In genomic region chr7:40836218-40836617, GRCh38 we compare ENCODE assay signal across 20 cellular contexts.
DNase-seq lines count a peak whose midpoint lies in the region; ATAC-seq and TF ChIP-seq lines count a peak whose summit lies in the region.
"Had no signal": no experiment of that assay in that cellular context is flagged by ENCODE, and none has a peak within 500 bp of the region (broad histone marks: within the 10 kb centered on the region; RNA-seq: fewer than 3 reads in every experiment).

No MANE protein-coding gene starts in this region.

- TF ChIP-seq CTCF in mucosa of descending colon (IDR thresholded peaks at IDR 0.05): no peak

- H3K36me3 Mint-ChIP-seq in naive B cell: peaks cover 0 to 5% of the 10 kb centered on the region in 2 donors
- H3K36me3 Mint-ChIP-seq: activated naive CD4-positive, alpha-beta T cell treated with anti-CD3 and anti-CD28 coated beads, Interleukin-2, amount 50 U/mL, for 24 hours had no signal

- peak overlapping the region in 4 of 6 donors; percentile 21 to 93 (median 54) for H3K27ac Mint-ChIP-seq in naive B cell
- H3K27ac Mint-ChIP-seq: activated CD8-positive, alpha-beta T cell treated with anti-CD3 and anti-CD28 coated beads, Interleukin-2, amount 10 ng/mL, durations not matched to agents 7 days and 5 days; activated naive CD4-positive, alpha-beta T cell treated with anti-CD3 and anti-CD28 coated beads, Interleukin-2, amount 50 U/mL, for 24 hours; WTC11 had no signal

- H3K4me1 Mint-ChIP-seq in naive B cell: peaks cover 5 to 13% (median 8%) of the 10 kb centered on the region in 3 donors
- H3K4me1 Mint-ChIP-seq: activated naive CD4-positive, alpha-beta T cell treated with anti-CD3 and anti-CD28 coated beads, Interleukin-2, amount 50 U/mL, for 24 hours had no signal

- no peaks in the 10 kb centered on the region for H3K36me3 ChIP-seq in mucosa of descending colon (ENCODE audit: low read depth)
- H3K36me3 ChIP-seq: gastrocnemius medialis, left lung had no signal

- no peaks in the 10 kb centered on the region for H3K4me1 ChIP-seq in mucosa of descending colon (ENCODE audit: low read depth)
- H3K4me1 ChIP-seq: gastrocnemius medialis, left lung had no signal

- intact Hi-C loops in mucosa of descending colon (cut with DNase I, micrococcal nuclease): no loop called here

- peaks cover 0 to 15% (median 5%) of the 10 kb centered on the region in 7 donors for H3K9me3 Mint-ChIP-seq in naive B cell

- peak; percentile 70 for DNase-seq in MV-4-11 (lab: John Stamatoyannopoulos, UW)
- DNase-seq in amniotic epithelial cell (ENCODE audit: low read depth): peak; percentile 11
- DNase-seq in naive B cell: peak; percentile 9
- DNase-seq in foreskin melanocyte: no peak
- no peak for DNase-seq in HUDEP-2 (lab: John Stamatoyannopoulos, UW; ENCODE audit: unreplicated experiment in 76 of 76)
- no peak for DNase-seq in mucosa of descending colon
- DNase-seq: activated CD8-positive, alpha-beta T cell treated with anti-CD3 and anti-CD28 coated beads, Interleukin-2, amount 10 ng/mL, durations not matched to agents 7 days and 5 days; activated T-cell treated with anti-CD3 and anti-CD28 coated beads, Interleukin-2, amount 50 U/mL, for 4 hours; DMS153; gastrocnemius medialis; Karpas-422; left lung; NCI-H1436 treated with DMSO at 0.1 percent for 48 hours; nucleus accumbens; retina had no signal

- H3K9me3 ChIP-seq in mucosa of descending colon: no peaks in the 10 kb centered on the region
- H3K9me3 ChIP-seq: gastrocnemius medialis had no signal

- H3K27me3 Mint-ChIP-seq in naive B cell: no peaks in the 10 kb centered on the region
- H3K27me3 Mint-ChIP-seq: activated naive CD4-positive, alpha-beta T cell treated with anti-CD3 and anti-CD28 coated beads, Interleukin-2, amount 50 U/mL, for 24 hours had no signal

- ATAC-seq in GM19395 (IDR thresholded peaks at IDR 0.05; ENCODE audit: unreplicated experiment) (peak; percentile 58), naive B cell (ENCODE audit: low read depth in 2 of 2) (peak; percentile 92 to 94), mucosa of descending colon (no peak)
- ATAC-seq: activated CD8-positive, alpha-beta T cell treated with anti-CD3 and anti-CD28 coated beads, Interleukin-2, amount 10 ng/mL, durations not matched to agents 7 days and 5 days; activated T-cell treated with anti-CD3 and anti-CD28 coated beads, Interleukin-2, amount 50 U/mL, for 4 hours; gastrocnemius medialis; left lung; Right ventricle myocardium inferior; WTC11 had no signal

- H3K4me3 Mint-ChIP-seq in naive B cell: peak overlapping the region in 2 of 8 donors; percentile 26 to 29
- H3K4me3 Mint-ChIP-seq: activated CD8-positive, alpha-beta T cell treated with anti-CD3 and anti-CD28 coated beads, Interleukin-2, amount 10 ng/mL, durations not matched to agents 7 days and 5 days; activated naive CD4-positive, alpha-beta T cell treated with anti-CD3 and anti-CD28 coated beads, Interleukin-2, amount 50 U/mL, for 24 hours; activated T-cell treated with anti-CD3 and anti-CD28 coated beads, Interleukin-2, amount 50 U/mL, for 4 hours; WTC11 had no signal

- no peak overlapping the region for H3K4me3 ChIP-seq in mucosa of descending colon
- H3K4me3 ChIP-seq: coronary artery, gastrocnemius medialis, left lung had no signal

Comparison
In these comparisons a context has a peak if more than half of its experiments do, and no peak if none do; other contexts are left out.
1. DNase-seq: peak in MV-4-11 (single experiment), amniotic epithelial cell (single experiment) and naive B cell (single experiment); none in foreskin melanocyte (single experiment), HUDEP-2 (0 of 76) and mucosa of descending colon (0 of 3).